Comparison of ENCODE assay signal across 25 cellular contexts in genomic region chr12:102438047-102438822, GRCh38. TPM values are rescaled to one million over a fixed set of nuclear protein-coding genes. Genes with fewer than 3 reads are reported as not detected.
DNase-seq lines count a peak whose midpoint lies in the region; FAIRE-seq and TF ChIP-seq lines count a peak whose summit lies in the region.
"Had no signal": no experiment of that assay in that cellular context is flagged by ENCODE, and none has a peak within 500 bp of the region (broad histone marks: within the 10 kb centered on the region; RNA-seq: fewer than 3 reads in every experiment).

No MANE protein-coding gene starts in this region.

- H3K4me3 ChIP-seq in subcutaneous abdominal adipose tissue (ENCODE audit: low read depth in 1 of 5, low read length in 5 of 5): no peak overlapping the region
- H3K4me3 ChIP-seq: esophagus muscularis mucosa, HAP-1, lung, psoas muscle, thoracic aorta had no signal

- peaks cover 0 to 6% (median 3%) of the 10 kb centered on the region in 5 donors for H3K36me3 ChIP-seq in subcutaneous abdominal adipose tissue (ENCODE audit: control insufficient read depth in 5 of 5, insufficient read depth in 5 of 5, low read length in 5 of 5)
- H3K36me3 ChIP-seq: esophagus muscularis mucosa, HAP-1, thoracic aorta had no signal

- H3K9me3 ChIP-seq in subcutaneous abdominal adipose tissue (ENCODE audit: control insufficient read depth in 5 of 5, low read length in 5 of 5): no peaks in the 10 kb centered on the region
- H3K9me3 ChIP-seq: esophagus muscularis mucosa, HAP-1, psoas muscle, thoracic aorta had no signal

- H3K4me1 ChIP-seq in subcutaneous abdominal adipose tissue (ENCODE audit: control insufficient read depth in 5 of 5, insufficient read depth in 5 of 5, low read length in 5 of 5): peaks cover 0 to 31% (median 21%) of the 10 kb centered on the region in 5 donors

- peak overlapping the region; percentile 40 for H3K27ac ChIP-seq in subcutaneous abdominal adipose tissue (ENCODE audit: low read depth, low read length)
- H3K27ac ChIP-seq: esophagus muscularis mucosa, psoas muscle, thoracic aorta had no signal

- no peaks in the 10 kb centered on the region for H3K27me3 ChIP-seq in subcutaneous abdominal adipose tissue (ENCODE audit: control insufficient read depth in 5 of 5, insufficient read depth in 4 of 5, low read length in 5 of 5)
- H3K27me3 ChIP-seq: esophagus muscularis mucosa had no signal

- peak; percentile 62 for FAIRE-seq in endometrium (lab: Jason Lieb, UNC)
- FAIRE-seq: G401.6, RCC 7860 had no signal

- TF ChIP-seq CTCF in GM13977 (IDR thresholded peaks at IDR 0.05; ENCODE audit: extremely low read depth, insufficient read depth, missing control alignments): no peak

- H3K9ac ChIP-seq in subcutaneous abdominal adipose tissue (ENCODE audit: low read length in 5 of 5): no peak overlapping the region

- DNase-seq in Daoy (ENCODE audit: low read depth) (peak; percentile 46), OCI-M1 (lab: John Stamatoyannopoulos, UW) (peak; percentile 94), DMS53 treated with DMSO at 0.1 percent for 48 hours (lab: John Stamatoyannopoulos, UW; ENCODE audit: unreplicated experiment) (no peak), T-helper 9 cell (no peak), GM13977 (ENCODE audit: low spot score) (no peak)
- DNase-seq: activated CD4-positive, alpha-beta memory T cell treated with anti-CD3 and anti-CD28 coated beads, Interleukin-2, amount 10 ng/mL, durations not matched to agents 7 days and 5 days; activated naive CD4-positive, alpha-beta T cell; amygdala; Calu3; kidney glomerular epithelial cell; MM.1S; NCI-H1436; NCI-H524 treated with DMSO at 0.1 percent for 48 hours; psoas muscle; stimulated activated CD4-positive, alpha-beta T cell treated with anti-CD3 and anti-CD28 coated beads, Interleukin-1b, Interleukin-23, amount 100 ng/mL, for 48 hours had no signal

- in situ Hi-C loops in GM13977 (cut with MboI; ENCODE audit: low pct_unique_long_range_greater_than_20kb, low sequenced_read_pairs, unreplicated experiment): no loop called here

RNA-seq across cellular contexts. Expression of gene IGF1, which starts 42.1 kb away (rescaled TPM):
- not detected in 2 replicates for total RNA-seq in Daoy (2014; rRNA removed; shearing (Covaris generic))
- total RNA-seq: B cell, Calu3, WTC11 had no signal

Comparison
In these comparisons a context has a peak if more than half of its experiments do, and no peak if none do; other contexts are left out.
1. DNase-seq: peak in Daoy (single experiment) and OCI-M1 (single experiment); none in DMS53 treated with DMSO at 0.1 percent for 48 hours (single experiment), T-helper 9 cell (single experiment) and GM13977 (single experiment).